ENCODE assay signal across 8 cellular contexts in the genomic region with DNA sequence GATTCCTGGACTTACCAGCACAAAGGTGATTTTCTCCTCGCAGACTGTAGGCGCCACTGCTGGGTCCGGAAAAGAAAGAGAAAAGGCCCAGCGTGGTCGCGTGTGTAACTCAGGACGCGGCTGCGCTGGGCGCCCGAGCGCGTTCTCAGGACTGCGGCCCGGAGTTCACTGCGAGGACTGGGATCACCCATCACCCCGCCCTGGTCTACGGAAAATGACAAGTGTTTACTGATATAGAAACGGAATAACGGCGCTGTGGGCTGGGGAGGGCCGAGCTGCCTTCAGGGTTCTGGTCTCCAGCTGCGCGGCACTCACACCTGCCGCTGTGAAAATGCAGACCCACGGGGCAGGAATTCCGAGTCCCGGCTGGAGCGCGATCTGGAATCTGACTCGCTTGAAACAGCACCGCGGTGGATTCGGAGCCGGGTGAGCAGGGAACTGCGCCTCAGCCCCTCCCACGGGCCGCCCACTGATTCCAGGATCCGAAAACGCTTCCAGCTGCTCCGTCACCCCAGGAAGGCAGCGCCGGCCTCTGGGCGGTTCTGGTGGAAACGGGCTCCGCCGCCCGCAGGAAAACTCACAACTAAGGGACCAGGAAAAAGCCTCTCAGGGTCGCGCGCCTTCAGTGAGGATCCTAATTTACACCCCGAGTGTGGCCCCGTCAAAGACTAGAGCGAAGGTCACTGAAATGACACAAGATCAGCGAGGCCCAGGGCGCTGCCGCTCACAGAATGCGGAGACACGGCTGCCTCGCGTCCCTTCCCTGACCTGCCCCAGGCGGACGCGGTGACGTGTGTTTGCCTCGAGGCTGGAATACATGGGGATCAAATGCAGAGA. TPM values are rescaled to one million over a fixed set of nuclear protein-coding genes. Genes with fewer than 3 reads are reported as not detected.
DNase-seq lines count a peak whose midpoint lies in the region; ATAC-seq and TF ChIP-seq lines count a peak whose summit lies in the region.

No MANE protein-coding gene starts in this region.

- ATAC-seq in HG02610 (IDR thresholded peaks at IDR 0.05; ENCODE audit: unreplicated experiment) (peak; percentile 74), GM18870 (IDR thresholded peaks at IDR 0.05; ENCODE audit: unreplicated experiment) (no peak)

- no peaks in the 10 kb centered on the region for H3K36me3 ChIP-seq in colonic mucosa

- H3K9me3 ChIP-seq in colonic mucosa = no peaks in the 10 kb centered on the region

- peak overlapping the region; percentile 50 for H3K4me3 ChIP-seq in colonic mucosa

- intact Hi-C loops in colonic mucosa (cut with DNase I) = no loop called here

- H3K27me3 ChIP-seq in colonic mucosa = no peaks in the 10 kb centered on the region

- H3K4me1 ChIP-seq in colonic mucosa = no peaks in the 10 kb centered on the region

- TF ChIP-seq CTCF in colonic mucosa (IDR thresholded peaks at IDR 0.05) = no peak

- peak overlapping the region; percentile 82 for H3K27ac ChIP-seq in colonic mucosa

- DNase-seq in DMS79 (lab: John Stamatoyannopoulos, UW) (peak; percentile 39), NCI-H2171 (lab: John Stamatoyannopoulos, UW) (peak; percentile 65), colonic mucosa (peak; percentile 87), kidney glomerular epithelial cell (lab: John Stamatoyannopoulos, UW) (peak; percentile 54)
- peak; percentile 54 to 64 for DNase-seq in activated CD4-positive, alpha-beta T cell treated with anti-CD3 and anti-CD28 coated beads for 4 hours
- DNase-seq in stimulated activated CD4-positive, alpha-beta T cell treated with anti-CD3 and anti-CD28 coated beads, Interleukin-12 subunit alpha, Interleukin-12 subunit beta, amount 100 ng/mL, for 48 hours (ENCODE audit: low read depth in 2 of 3, low spot score in 1 of 3) = peak; percentile 18 to 46 (median 45)

- peak overlapping the region; percentile 70 to 71 for H3K9ac ChIP-seq in colonic mucosa (ENCODE audit: low read depth in 2 of 2, low read length in 2 of 2)

RNA-seq across cellular contexts. Expression of a gene that starts 34.5 kb away (rescaled TPM):
- total RNA-seq in colonic mucosa = 1,000 to 10,000 TPM; 1,045 to 1,898 TPM
